In the genomic region with DNA sequence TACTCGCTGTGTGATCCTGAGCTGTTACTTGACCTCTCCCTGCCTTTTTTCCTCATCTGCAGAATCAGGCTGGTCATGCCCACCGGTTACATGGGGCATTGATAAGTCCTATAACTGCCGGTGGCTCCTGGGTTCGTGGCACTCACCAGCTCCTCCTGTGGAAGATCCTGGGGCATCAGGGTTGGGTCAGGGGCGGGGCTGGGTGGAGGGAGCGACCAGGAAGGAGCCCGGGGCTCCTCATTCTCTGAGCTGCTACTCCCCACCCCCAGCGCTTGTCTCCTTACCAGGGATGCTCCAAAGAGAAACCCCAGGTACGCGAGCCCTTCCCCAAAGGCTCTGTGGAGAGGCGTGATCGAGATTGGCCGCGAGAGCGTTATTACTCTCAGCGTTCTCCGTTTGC, we compare ENCODE assay signal across 1 cellular context.
TF ChIP-seq lines count a peak whose summit lies in the region.

No MANE protein-coding gene starts in this region.

TF ChIP-seq in GM23338, 12 proteins besides CTCF, POLR2A, EP300 and RAD21 (continued from another document):
- TF ChIP-seq, protein P1, sequence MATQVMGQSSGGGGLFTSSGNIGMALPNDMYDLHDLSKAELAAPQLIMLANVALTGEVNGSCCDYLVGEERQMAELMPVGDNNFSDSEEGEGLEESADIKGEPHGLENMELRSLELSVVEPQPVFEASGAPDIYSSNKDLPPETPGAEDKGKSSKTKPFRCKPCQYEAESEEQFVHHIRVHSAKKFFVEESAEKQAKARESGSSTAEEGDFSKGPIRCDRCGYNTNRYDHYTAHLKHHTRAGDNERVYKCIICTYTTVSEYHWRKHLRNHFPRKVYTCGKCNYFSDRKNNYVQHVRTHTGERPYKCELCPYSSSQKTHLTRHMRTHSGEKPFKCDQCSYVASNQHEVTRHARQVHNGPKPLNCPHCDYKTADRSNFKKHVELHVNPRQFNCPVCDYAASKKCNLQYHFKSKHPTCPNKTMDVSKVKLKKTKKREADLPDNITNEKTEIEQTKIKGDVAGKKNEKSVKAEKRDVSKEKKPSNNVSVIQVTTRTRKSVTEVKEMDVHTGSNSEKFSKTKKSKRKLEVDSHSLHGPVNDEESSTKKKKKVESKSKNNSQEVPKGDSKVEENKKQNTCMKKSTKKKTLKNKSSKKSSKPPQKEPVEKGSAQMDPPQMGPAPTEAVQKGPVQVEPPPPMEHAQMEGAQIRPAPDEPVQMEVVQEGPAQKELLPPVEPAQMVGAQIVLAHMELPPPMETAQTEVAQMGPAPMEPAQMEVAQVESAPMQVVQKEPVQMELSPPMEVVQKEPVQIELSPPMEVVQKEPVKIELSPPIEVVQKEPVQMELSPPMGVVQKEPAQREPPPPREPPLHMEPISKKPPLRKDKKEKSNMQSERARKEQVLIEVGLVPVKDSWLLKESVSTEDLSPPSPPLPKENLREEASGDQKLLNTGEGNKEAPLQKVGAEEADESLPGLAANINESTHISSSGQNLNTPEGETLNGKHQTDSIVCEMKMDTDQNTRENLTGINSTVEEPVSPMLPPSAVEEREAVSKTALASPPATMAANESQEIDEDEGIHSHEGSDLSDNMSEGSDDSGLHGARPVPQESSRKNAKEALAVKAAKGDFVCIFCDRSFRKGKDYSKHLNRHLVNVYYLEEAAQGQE (IDR thresholded peaks at IDR 0.05; ENCODE audit: unreplicated experiment), result no peak
- TF ChIP-seq, protein P2, sequence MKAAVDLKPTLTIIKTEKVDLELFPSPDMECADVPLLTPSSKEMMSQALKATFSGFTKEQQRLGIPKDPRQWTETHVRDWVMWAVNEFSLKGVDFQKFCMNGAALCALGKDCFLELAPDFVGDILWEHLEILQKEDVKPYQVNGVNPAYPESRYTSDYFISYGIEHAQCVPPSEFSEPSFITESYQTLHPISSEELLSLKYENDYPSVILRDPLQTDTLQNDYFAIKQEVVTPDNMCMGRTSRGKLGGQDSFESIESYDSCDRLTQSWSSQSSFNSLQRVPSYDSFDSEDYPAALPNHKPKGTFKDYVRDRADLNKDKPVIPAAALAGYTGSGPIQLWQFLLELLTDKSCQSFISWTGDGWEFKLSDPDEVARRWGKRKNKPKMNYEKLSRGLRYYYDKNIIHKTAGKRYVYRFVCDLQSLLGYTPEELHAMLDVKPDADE (IDR thresholded peaks at IDR 0.05), result no peak
- TF ChIP-seq, protein P3, sequence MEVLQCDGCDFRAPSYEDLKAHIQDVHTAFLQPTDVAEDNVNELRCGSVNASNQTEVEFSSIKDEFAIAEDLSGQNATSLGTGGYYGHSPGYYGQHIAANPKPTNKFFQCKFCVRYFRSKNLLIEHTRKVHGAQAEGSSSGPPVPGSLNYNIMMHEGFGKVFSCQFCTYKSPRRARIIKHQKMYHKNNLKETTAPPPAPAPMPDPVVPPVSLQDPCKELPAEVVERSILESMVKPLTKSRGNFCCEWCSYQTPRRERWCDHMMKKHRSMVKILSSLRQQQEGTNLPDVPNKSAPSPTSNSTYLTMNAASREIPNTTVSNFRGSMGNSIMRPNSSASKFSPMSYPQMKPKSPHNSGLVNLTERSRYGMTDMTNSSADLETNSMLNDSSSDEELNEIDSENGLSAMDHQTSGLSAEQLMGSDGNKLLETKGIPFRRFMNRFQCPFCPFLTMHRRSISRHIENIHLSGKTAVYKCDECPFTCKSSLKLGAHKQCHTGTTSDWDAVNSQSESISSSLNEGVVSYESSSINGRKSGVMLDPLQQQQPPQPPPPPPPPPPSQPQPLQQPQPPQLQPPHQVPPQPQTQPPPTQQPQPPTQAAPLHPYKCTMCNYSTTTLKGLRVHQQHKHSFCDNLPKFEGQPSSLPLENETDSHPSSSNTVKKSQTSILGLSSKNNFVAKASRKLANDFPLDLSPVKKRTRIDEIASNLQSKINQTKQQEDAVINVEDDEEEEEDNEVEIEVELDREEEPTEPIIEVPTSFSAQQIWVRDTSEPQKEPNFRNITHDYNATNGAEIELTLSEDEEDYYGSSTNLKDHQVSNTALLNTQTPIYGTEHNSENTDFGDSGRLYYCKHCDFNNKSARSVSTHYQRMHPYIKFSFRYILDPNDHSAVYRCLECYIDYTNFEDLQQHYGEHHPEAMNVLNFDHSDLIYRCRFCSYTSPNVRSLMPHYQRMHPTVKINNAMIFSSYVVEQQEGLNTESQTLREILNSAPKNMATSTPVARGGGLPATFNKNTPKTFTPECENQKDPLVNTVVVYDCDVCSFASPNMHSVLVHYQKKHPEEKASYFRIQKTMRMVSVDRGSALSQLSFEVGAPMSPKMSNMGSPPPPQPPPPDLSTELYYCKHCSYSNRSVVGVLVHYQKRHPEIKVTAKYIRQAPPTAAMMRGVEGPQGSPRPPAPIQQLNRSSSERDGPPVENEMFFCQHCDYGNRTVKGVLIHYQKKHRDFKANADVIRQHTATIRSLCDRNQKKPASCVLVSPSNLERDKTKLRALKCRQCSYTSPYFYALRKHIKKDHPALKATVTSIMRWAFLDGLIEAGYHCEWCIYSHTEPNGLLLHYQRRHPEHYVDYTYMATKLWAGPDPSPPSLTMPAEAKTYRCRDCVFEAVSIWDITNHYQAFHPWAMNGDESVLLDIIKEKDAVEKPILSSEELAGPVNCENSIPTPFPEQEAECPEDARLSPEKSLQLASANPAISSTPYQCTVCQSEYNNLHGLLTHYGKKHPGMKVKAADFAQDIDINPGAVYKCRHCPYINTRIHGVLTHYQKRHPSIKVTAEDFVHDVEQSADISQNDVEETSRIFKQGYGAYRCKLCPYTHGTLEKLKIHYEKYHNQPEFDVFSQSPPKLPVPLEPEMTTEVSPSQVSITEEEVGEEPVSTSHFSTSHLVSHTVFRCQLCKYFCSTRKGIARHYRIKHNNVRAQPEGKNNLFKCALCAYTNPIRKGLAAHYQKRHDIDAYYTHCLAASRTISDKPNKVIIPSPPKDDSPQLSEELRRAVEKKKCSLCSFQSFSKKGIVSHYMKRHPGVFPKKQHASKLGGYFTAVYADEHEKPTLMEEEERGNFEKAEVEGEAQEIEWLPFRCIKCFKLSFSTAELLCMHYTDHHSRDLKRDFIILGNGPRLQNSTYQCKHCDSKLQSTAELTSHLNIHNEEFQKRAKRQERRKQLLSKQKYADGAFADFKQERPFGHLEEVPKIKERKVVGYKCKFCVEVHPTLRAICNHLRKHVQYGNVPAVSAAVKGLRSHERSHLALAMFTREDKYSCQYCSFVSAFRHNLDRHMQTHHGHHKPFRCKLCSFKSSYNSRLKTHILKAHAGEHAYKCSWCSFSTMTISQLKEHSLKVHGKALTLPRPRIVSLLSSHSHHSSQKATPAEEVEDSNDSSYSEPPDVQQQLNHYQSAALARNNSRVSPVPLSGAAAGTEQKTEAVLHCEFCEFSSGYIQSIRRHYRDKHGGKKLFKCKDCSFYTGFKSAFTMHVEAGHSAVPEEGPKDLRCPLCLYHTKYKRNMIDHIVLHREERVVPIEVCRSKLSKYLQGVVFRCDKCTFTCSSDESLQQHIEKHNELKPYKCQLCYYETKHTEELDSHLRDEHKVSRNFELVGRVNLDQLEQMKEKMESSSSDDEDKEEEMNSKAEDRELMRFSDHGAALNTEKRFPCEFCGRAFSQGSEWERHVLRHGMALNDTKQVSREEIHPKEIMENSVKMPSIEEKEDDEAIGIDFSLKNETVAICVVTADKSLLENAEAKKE (CRISPR knock-in tag; IDR thresholded peaks at IDR 0.05), result no peak
- TF ChIP-seq ZNF114 (CRISPR knock-in tag; IDR thresholded peaks at IDR 0.05) (no peak), EZH2phosphoT487 (IDR thresholded peaks at IDR 0.05; ENCODE audit: unreplicated experiment) (no peak)
